In the genomic region with DNA sequence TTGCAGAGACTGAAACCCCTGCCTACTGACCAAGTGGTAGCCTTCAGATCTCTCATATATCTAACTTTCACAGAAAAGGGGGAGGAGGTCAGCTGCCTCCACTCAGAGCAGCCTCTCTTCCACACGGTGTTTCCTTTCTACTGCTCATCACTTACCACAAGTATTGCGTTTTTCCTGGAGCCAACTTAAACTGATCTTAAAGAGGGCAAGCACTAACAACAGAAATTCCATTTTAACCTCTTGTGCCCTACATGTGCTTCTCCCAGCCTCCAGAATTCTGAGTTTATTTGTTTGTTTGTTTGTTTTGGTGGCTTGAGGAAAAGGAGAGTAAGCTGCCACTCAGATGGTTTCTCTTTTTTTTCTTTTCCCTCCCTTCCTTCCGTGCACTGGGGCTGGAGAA, we compare ENCODE assay signal across 22 cellular contexts. TPM values are rescaled to one million over a fixed set of nuclear protein-coding genes. Genes with fewer than 3 reads are reported as not detected.
A peak's percentile ranks its signal among the peaks of the same experiment; 100 is the strongest.
DNase-seq lines count a peak whose midpoint lies in the region; ATAC-seq and TF ChIP-seq lines count a peak whose summit lies in the region.
"Had no signal": no experiment of that assay in that cellular context is flagged by ENCODE, and none has a peak within 500 bp of the region (broad histone marks: within the 10 kb centered on the region; RNA-seq: fewer than 3 reads in every experiment).

No MANE protein-coding gene starts in this region.

- H3K9me3 ChIP-seq in HUES48 (ENCODE audit: control insufficient read depth, insufficient read depth, low read length) (no peaks in the 10 kb centered on the region), Panc1 (ENCODE audit: control insufficient read depth, insufficient read depth, low read depth, low read length) (no peaks in the 10 kb centered on the region), iPS-20b (ENCODE audit: insufficient read depth, low read depth, low read length) (no peaks in the 10 kb centered on the region), colonic mucosa (no peaks in the 10 kb centered on the region)
- H3K9me3 ChIP-seq: gastroesophageal sphincter, spleen had no signal

- H3K9ac ChIP-seq in HUES48 (ENCODE audit: low read depth, low read length) (no peak overlapping the region), iPS-20b (ENCODE audit: low read depth, low read length) (peak overlapping the region; percentile 14; the same call in 1 of the 2 replicates), colonic mucosa (ENCODE audit: low read depth in 2 of 2, low read length in 2 of 2) (no peak overlapping the region)

- H3K27me3 ChIP-seq in HUES48 (ENCODE audit: control insufficient read depth, insufficient read depth, low read length), result peaks cover 43% of the 10 kb centered on the region
- no peaks in the 10 kb centered on the region for H3K27me3 ChIP-seq in Panc1 (ENCODE audit: control insufficient read depth, insufficient read depth, low read length)
- peaks cover 40% of the 10 kb centered on the region for H3K27me3 ChIP-seq in iPS-20b (ENCODE audit: insufficient read depth, low read length)
- no peaks in the 10 kb centered on the region for H3K27me3 ChIP-seq in colonic mucosa
- H3K27me3 ChIP-seq: gastroesophageal sphincter had no signal

- H3K9me3 Mint-ChIP-seq in osteocyte (ENCODE audit: unreplicated experiment), result no peaks in the 10 kb centered on the region
- H3K9me3 Mint-ChIP-seq in effector memory CD8-positive, alpha-beta T cell, result no peaks in the 10 kb centered on the region
- H3K9me3 Mint-ChIP-seq: activated CD4-positive, alpha-beta T cell treated with anti-CD3 and anti-CD28 coated beads, Interleukin-2, amount 10 ng/mL, durations not matched to agents 7 days and 5 days; CD8-positive, alpha-beta memory T cell; natural killer cell treated with Interleukin-12 subunit alpha and Interleukin-12 subunit beta and Interleukin-15 and Interleukin-18, amount 100 ng/mL, for 72 hours; stimulated activated naive CD8-positive, alpha-beta T cell treated with anti-CD3 and anti-CD28 coated beads, Interleukin-15, amount 100 ng/mL, for 72 hours had no signal

- TF ChIP-seq CTCF in Panc1 (IDR thresholded peaks at IDR 0.05) (no peak), osteocyte (IDR thresholded peaks at IDR 0.05) (no peak), colonic mucosa (IDR thresholded peaks at IDR 0.05) (no peak)

- H3K4me1 Mint-ChIP-seq in osteocyte (ENCODE audit: unreplicated experiment), result peaks cover 26% of the 10 kb centered on the region
- peaks cover 0 to 2% of the 10 kb centered on the region in 2 donors for H3K4me1 Mint-ChIP-seq in effector memory CD8-positive, alpha-beta T cell (ENCODE audit: low read depth in 2 of 2)
- H3K4me1 Mint-ChIP-seq: activated CD4-positive, alpha-beta T cell treated with anti-CD3 and anti-CD28 coated beads, Interleukin-2, amount 10 ng/mL, durations not matched to agents 7 days and 5 days; CD8-positive, alpha-beta memory T cell; stimulated activated naive CD8-positive, alpha-beta T cell treated with anti-CD3 and anti-CD28 coated beads, Interleukin-15, amount 100 ng/mL, for 72 hours had no signal

- no peak for DNase-seq in Panc1 (ENCODE audit: low read depth, low spot score)
- peak; percentile 10 for DNase-seq in osteocyte (ENCODE audit: extremely low spot score, unreplicated experiment)
- DNase-seq in effector memory CD8-positive, alpha-beta T cell, result no peak
- DNase-seq in NCI-H128 (lab: John Stamatoyannopoulos, UW; ENCODE audit: unreplicated experiment), result no peak
- DNase-seq in colonic mucosa, result no peak
- no peak for DNase-seq in anterior cingulate cortex (lab: John Stamatoyannopoulos, UW)
- DNase-seq: activated CD4-positive, alpha-beta T cell treated with anti-CD3 and anti-CD28 coated beads, Interleukin-2, amount 10 ng/mL, durations not matched to agents 7 days and 5 days; CD8-positive, alpha-beta memory T cell; DMS53; midbrain; NCI-H146; NCI-H2171; PC-3; SHP77 treated with DMSO at 0.1 percent for 48 hours; stimulated activated CD4-positive, alpha-beta T cell treated with anti-CD3 and anti-CD28 coated beads, Interleukin-4, amount 100 ng/mL, for 4 hours; stimulated activated naive CD8-positive, alpha-beta T cell treated with anti-CD3 and anti-CD28 coated beads, Interleukin-15, amount 100 ng/mL, for 72 hours had no signal

- intact Hi-C loops in Panc1 (cut with micrococcal nuclease; ENCODE audit: unreplicated experiment), result no loop called here
- intact Hi-C loops in colonic mucosa (cut with DNase I), result no loop called here

- no peak overlapping the region for H3K4me3 Mint-ChIP-seq in osteocyte (ENCODE audit: unreplicated experiment)
- no peak overlapping the region for H3K4me3 Mint-ChIP-seq in effector memory CD8-positive, alpha-beta T cell
- H3K4me3 Mint-ChIP-seq: activated CD4-positive, alpha-beta T cell treated with anti-CD3 and anti-CD28 coated beads, Interleukin-2, amount 10 ng/mL, durations not matched to agents 7 days and 5 days; CD8-positive, alpha-beta memory T cell; natural killer cell treated with Interleukin-12 subunit alpha and Interleukin-12 subunit beta and Interleukin-15 and Interleukin-18, amount 100 ng/mL, for 72 hours; stimulated activated naive CD8-positive, alpha-beta T cell treated with anti-CD3 and anti-CD28 coated beads, Interleukin-15, amount 100 ng/mL, for 72 hours had no signal

- POLR2A ChIA-PET in Panc1 (lab: Charles Lee), result no interaction called here

- H3K27me3 Mint-ChIP-seq in osteocyte (ENCODE audit: unreplicated experiment), result no peaks in the 10 kb centered on the region
- peaks cover 32 to 48% of the 10 kb centered on the region in 2 donors for H3K27me3 Mint-ChIP-seq in effector memory CD8-positive, alpha-beta T cell

- H3K36me3 ChIP-seq in HUES48 (ENCODE audit: control insufficient read depth, insufficient read depth, low read length) (no peaks in the 10 kb centered on the region), Panc1 (ENCODE audit: control insufficient read depth, insufficient read depth, low read length) (no peaks in the 10 kb centered on the region), iPS-20b (ENCODE audit: insufficient read depth, low read depth, low read length) (no peaks in the 10 kb centered on the region), colonic mucosa (no peaks in the 10 kb centered on the region)
- H3K36me3 ChIP-seq: gastroesophageal sphincter, spleen had no signal

- H3K4me3 ChIP-seq in HUES48 (ENCODE audit: low read depth, low read length), result peak overlapping the region; percentile 23; the same call in 1 of the 2 replicates
- H3K4me3 ChIP-seq in Panc1 (ENCODE audit: low read depth in 2 of 2, low read length in 2 of 2), result peak overlapping the region in 1 of 2 experiments; percentile 23; a peak in 1 of 4 replicates
- peak overlapping the region; percentile 67 for H3K4me3 ChIP-seq in iPS-20b (ENCODE audit: low read length)
- no peak overlapping the region for H3K4me3 ChIP-seq in colonic mucosa
- H3K4me3 ChIP-seq: gastroesophageal sphincter, spleen had no signal

- no peak for ATAC-seq in Panc1
- no peak for ATAC-seq in effector memory CD8-positive, alpha-beta T cell (replicated peaks)
- ATAC-seq: gastroesophageal sphincter; natural killer cell treated with Interleukin-12 subunit alpha and Interleukin-12 subunit beta and Interleukin-15 and Interleukin-18, amount 100 ng/mL, for 72 hours; PC-3; stimulated activated naive CD8-positive, alpha-beta T cell treated with anti-CD3 and anti-CD28 coated beads, Interleukin-15, amount 100 ng/mL, for 72 hours had no signal

- in situ Hi-C loops in Panc1 (cut with HindIII; ENCODE audit: low pct_unique_long_range_greater_than_20kb, low sequenced_read_pairs), result no loop called here

- H3K4me1 ChIP-seq in HUES48 (ENCODE audit: control insufficient read depth, insufficient read depth, low read length) (peaks cover 70% of the 10 kb centered on the region), Panc1 (ENCODE audit: control insufficient read depth, insufficient read depth, low read length) (peaks cover 58% of the 10 kb centered on the region), iPS-20b (ENCODE audit: insufficient read depth, low read length) (peaks cover 50% of the 10 kb centered on the region), colonic mucosa (no peaks in the 10 kb centered on the region)

- H3K27ac Mint-ChIP-seq in osteocyte (ENCODE audit: unreplicated experiment), result no peak overlapping the region
- no peak overlapping the region for H3K27ac Mint-ChIP-seq in effector memory CD8-positive, alpha-beta T cell
- H3K27ac Mint-ChIP-seq: activated CD4-positive, alpha-beta T cell treated with anti-CD3 and anti-CD28 coated beads, Interleukin-2, amount 10 ng/mL, durations not matched to agents 7 days and 5 days; CD8-positive, alpha-beta memory T cell; natural killer cell treated with Interleukin-12 subunit alpha and Interleukin-12 subunit beta and Interleukin-15 and Interleukin-18, amount 100 ng/mL, for 72 hours; stimulated activated naive CD8-positive, alpha-beta T cell treated with anti-CD3 and anti-CD28 coated beads, Interleukin-15, amount 100 ng/mL, for 72 hours had no signal

- CTCF ChIA-PET in Panc1 (lab: Charles Lee), result no interaction called here

- no peak overlapping the region for H3K27ac ChIP-seq in HUES48 (ENCODE audit: low read depth, low read length)
- peak overlapping the region; percentile 86 for H3K27ac ChIP-seq in Panc1 (ENCODE audit: low read length)
- H3K27ac ChIP-seq in iPS-20b (ENCODE audit: low read length), result no peak overlapping the region
- H3K27ac ChIP-seq in colonic mucosa, result no peak overlapping the region
- H3K27ac ChIP-seq: gastroesophageal sphincter, spleen had no signal

- no peaks in the 10 kb centered on the region for H3K36me3 Mint-ChIP-seq in osteocyte (ENCODE audit: unreplicated experiment)
- H3K36me3 Mint-ChIP-seq in effector memory CD8-positive, alpha-beta T cell (ENCODE audit: insufficient read depth), result no peaks in the 10 kb centered on the region
- H3K36me3 Mint-ChIP-seq: CD8-positive, alpha-beta memory T cell; natural killer cell treated with Interleukin-12 subunit alpha and Interleukin-12 subunit beta and Interleukin-15 and Interleukin-18, amount 100 ng/mL, for 72 hours had no signal

- no TSS peak for BruUV-seq in Panc1 (replicated peaks; lab: Mats Ljungman, UMichigan)

RNA-seq across cellular contexts. Expression of a gene that starts 19.1 kb away (rescaled TPM):
- total RNA-seq in Panc1 (2021; ENCODE audit: unreplicated experiment) (9.3 TPM), osteocyte (4.3 and 4.9 TPM in 2 replicates), colonic mucosa (under 1 TPM; 0.10 to 0.45 TPM)
- polyA plus RNA-seq in Panc1 (2012; ENCODE audit: insufficient read length), result 5.8 TPM
- total RNA-seq: natural killer cell treated with Interleukin-12 subunit alpha and Interleukin-12 subunit beta and Interleukin-15 and Interleukin-18, amount 100 ng/mL, for 72 hours; T-helper 1 cell treated with Interleukin-12 subunit alpha and Interleukin-12 subunit beta and Interleukin-4 antibody, amounts not matched to agents 30 ng/mL and 1 ng/mL, for 36 hours had no signal

RNA-seq across cellular contexts. Expression of a gene that starts 27.7 kb away (rescaled TPM):
- 33.4 TPM for total RNA-seq in Panc1 (2021; ENCODE audit: unreplicated experiment)
- 28.9 TPM for polyA plus RNA-seq in Panc1 (2012; ENCODE audit: insufficient read length)
- total RNA-seq in osteocyte, result 43.9 and 56.5 TPM in 2 replicates
- total RNA-seq in colonic mucosa, result 10 to 100 TPM; 17.8 to 25.1 TPM
